Comparison of ENCODE assay signal across 14 cellular contexts in genomic region chr3:69647710-69648109, GRCh38.
"Had no signal": no experiment of that assay in that cellular context is flagged by ENCODE, and none has a peak within 500 bp of the region (broad histone marks: within the 10 kb centered on the region; RNA-seq: fewer than 3 reads in every experiment).

No MANE protein-coding gene starts in this region.

- H3K4me3 ChIP-seq: lung, upper lobe of right lung had no signal

- ATAC-seq: activated CD8-positive, alpha-beta T cell treated with anti-CD3 and anti-CD28 coated beads for 36 hours; left colon; naive thymus-derived CD4-positive, alpha-beta T cell; upper lobe of right lung had no signal

- H3K9me3 ChIP-seq: upper lobe of right lung had no signal

- H3K27ac ChIP-seq: parathyroid adenoma, upper lobe of right lung, WERI-Rb-1 had no signal

- DNase-seq: activated CD4-positive, alpha-beta T cell treated with anti-CD3 and anti-CD28 coated beads for 4 hours; activated CD8-positive, alpha-beta memory T cell treated with anti-CD3 and anti-CD28 coated beads, Interleukin-2, amount 50 U/mL, for 48 hours; activated CD8-positive, alpha-beta T cell treated with anti-CD3 and anti-CD28 coated beads for 36 hours; activated naive CD4-positive, alpha-beta T cell; endodermal cell; hypothalamus; left colon; naive thymus-derived CD4-positive, alpha-beta T cell; stimulated activated CD4-positive, alpha-beta T cell treated with anti-CD3 and anti-CD28 coated beads, Interleukin-4, amount 100 ng/mL, for 1 hour; stimulated activated CD8-positive, alpha-beta memory T cell treated with anti-CD3 and anti-CD28 coated beads, Interleukin-4, amount 100 ng/mL, for 48 hours; upper lobe of right lung; WERI-Rb-1 had no signal

- H3K27me3 ChIP-seq: upper lobe of right lung had no signal

- H3K36me3 ChIP-seq: upper lobe of right lung, WERI-Rb-1 had no signal

- H3K4me1 ChIP-seq: parathyroid adenoma had no signal
